In the genomic region with DNA sequence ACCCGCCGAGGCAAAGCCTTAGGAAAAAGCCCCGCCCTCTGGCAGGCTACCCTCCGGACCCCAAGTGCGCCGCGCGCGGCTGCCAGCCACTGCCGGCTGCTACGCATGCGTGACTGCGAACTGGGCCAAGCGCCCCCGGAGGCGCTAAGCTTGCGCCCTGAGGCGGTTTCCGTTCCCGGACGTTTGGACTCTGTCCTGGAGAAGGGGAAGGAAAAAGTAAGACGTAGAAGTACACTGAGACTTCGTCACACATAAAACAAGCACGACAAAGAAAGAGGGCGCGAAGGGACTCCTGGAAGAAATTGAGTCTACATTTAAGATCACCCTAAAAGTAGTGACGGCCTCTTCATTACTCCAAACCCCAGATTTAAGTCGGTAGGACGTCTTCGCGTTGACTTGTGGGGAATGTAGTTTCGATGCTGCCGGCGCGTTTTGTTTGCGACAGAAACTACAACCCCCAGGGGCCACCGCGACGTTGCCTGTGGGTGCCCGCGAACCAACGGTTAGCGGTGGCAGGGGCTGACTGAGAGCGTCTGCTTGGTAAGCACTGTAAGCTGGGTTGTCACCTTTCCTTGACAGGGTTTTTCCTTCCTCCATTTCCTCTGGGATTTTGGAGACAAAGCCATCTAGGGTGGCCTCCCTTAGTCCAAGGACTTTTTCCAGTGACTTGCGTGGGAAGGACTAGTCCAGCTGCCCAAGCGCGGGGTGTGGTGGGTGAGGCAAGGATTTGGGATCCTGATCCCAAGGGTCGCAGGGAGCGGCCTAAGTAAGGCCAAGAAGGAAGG, we compare ENCODE assay signal across 8 cellular contexts. TPM values are rescaled to one million over a fixed set of nuclear protein-coding genes. Genes with fewer than 3 reads are reported as not detected.
A peak's percentile ranks its signal among the peaks of the same experiment; 100 is the strongest.
DNase-seq lines count a peak whose midpoint lies in the region; ATAC-seq and TF ChIP-seq lines count a peak whose summit lies in the region.

Gene CEP57L1, plus strand, starts transcription at position 472 of the 785 bp plus-strand sequence. CDS start 49,715 bp downstream, outside the sequence.

- H3K27ac Mint-ChIP-seq in activated naive CD4-positive, alpha-beta T cell treated with anti-CD3 and anti-CD28 coated beads, Interleukin-2, amount 50 U/mL, for 72 hours: peak within 1 kb of the TSS; percentile 96 to 99

- peaks cover 8 to 11% of the 10 kb centered on the region in 2 donors for H3K36me3 Mint-ChIP-seq in activated naive CD4-positive, alpha-beta T cell treated with anti-CD3 and anti-CD28 coated beads, Interleukin-2, amount 50 U/mL, for 72 hours

- DNase-seq in GM10248 (ENCODE audit: extremely low spot score) (peak; percentile 85), NCI-H1048 (lab: John Stamatoyannopoulos, UW) (peak; percentile 83), SKM-1 (lab: John Stamatoyannopoulos, UW; ENCODE audit: unreplicated experiment) (peak; percentile 94), globus pallidus (ENCODE audit: low spot score) (peak; percentile 97), nucleus accumbens (lab: John Stamatoyannopoulos, UW) (peak; percentile 67 to 99 (median 95)), suprapubic skin (ENCODE audit: low spot score in 2 of 2) (peak; percentile 97)
- DNase-seq in activated naive CD4-positive, alpha-beta T cell treated with anti-CD3 and anti-CD28 coated beads, Interleukin-2, amount 50 U/mL, for 72 hours (ENCODE audit: low spot score in 2 of 2): peak; percentile 87 to 92

- TF ChIP-seq CTCF in GM10248 (IDR thresholded peaks at IDR 0.05; ENCODE audit: control extremely low read depth, extremely low read depth, low read depth, missing control alignments): peak; percentile 20
- peak in 1 of 2 donors; percentile 11 for TF ChIP-seq CTCF in suprapubic skin (IDR thresholded peaks at IDR 0.05)

- TF ChIP-seq POLR2A in suprapubic skin (IDR thresholded peaks at IDR 0.05): no peak

- no peaks in the 10 kb centered on the region for H3K36me3 ChIP-seq in suprapubic skin

- TF ChIP-seq EP300 in suprapubic skin (IDR thresholded peaks at IDR 0.05): no peak

- peak within 1 kb of the TSS; percentile 69 for H3K4me3 ChIP-seq in suprapubic skin

- H3K9me3 Mint-ChIP-seq in activated naive CD4-positive, alpha-beta T cell treated with anti-CD3 and anti-CD28 coated beads, Interleukin-2, amount 50 U/mL, for 72 hours: no peaks in the 10 kb centered on the region

- WGBS in suprapubic skin: under 1% methylated on average over 42 of the region's 49 CpGs

- peak; percentile 67 for ATAC-seq in HG02571 (IDR thresholded peaks at IDR 0.05; ENCODE audit: unreplicated experiment)
- ATAC-seq in activated naive CD4-positive, alpha-beta T cell treated with anti-CD3 and anti-CD28 coated beads, Interleukin-2, amount 50 U/mL, for 72 hours: peak; percentile 73 to 77

- H3K9me3 ChIP-seq in suprapubic skin: no peaks in the 10 kb centered on the region

- peak within 1 kb of the TSS; percentile 98 for H3K27ac ChIP-seq in suprapubic skin

- no peaks in the 10 kb centered on the region for H3K27me3 ChIP-seq in suprapubic skin

- CTCF ChIA-PET in GM10248 (lab: Yijun Ruan, JAX): interaction anchor here (1.0 to 4.8 kb wide), 6 partner anchors 10 to 944 kb away, joined by 4 to 20 read pairs (median 5); no protein-coding TSS in a partner anchor

- peaks cover 48% of the 10 kb centered on the region for H3K4me1 ChIP-seq in suprapubic skin

- POLR2A ChIA-PET in GM10248 (lab: Yijun Ruan, JAX): interaction anchor here (0.7 to 1.3 kb wide), 4 partner anchors 22 to 536 kb away, joined by 3 to 5 read pairs (median 4); no protein-coding TSS in a partner anchor

RNA-seq across cellular contexts. Expression of gene CEP57L1, which starts in this region (rescaled TPM):
- total RNA-seq in activated naive CD4-positive, alpha-beta T cell treated with anti-CD3 and anti-CD28 coated beads, Interleukin-2, amount 50 U/mL, for 72 hours: 10 to 100 TPM; 20.0 to 29.6 TPM
- total RNA-seq in suprapubic skin: 10 to 100 TPM; 10.3 to 18.8 (median 13.8) TPM

Comparison
In these comparisons a context has a peak if more than half of its experiments do, and no peak if none do; other contexts are left out.
1. Peak in every context shown above with its lines: DNase-seq, ATAC-seq, H3K4me3 ChIP-seq and H3K27ac ChIP-seq.